In the genomic region with DNA sequence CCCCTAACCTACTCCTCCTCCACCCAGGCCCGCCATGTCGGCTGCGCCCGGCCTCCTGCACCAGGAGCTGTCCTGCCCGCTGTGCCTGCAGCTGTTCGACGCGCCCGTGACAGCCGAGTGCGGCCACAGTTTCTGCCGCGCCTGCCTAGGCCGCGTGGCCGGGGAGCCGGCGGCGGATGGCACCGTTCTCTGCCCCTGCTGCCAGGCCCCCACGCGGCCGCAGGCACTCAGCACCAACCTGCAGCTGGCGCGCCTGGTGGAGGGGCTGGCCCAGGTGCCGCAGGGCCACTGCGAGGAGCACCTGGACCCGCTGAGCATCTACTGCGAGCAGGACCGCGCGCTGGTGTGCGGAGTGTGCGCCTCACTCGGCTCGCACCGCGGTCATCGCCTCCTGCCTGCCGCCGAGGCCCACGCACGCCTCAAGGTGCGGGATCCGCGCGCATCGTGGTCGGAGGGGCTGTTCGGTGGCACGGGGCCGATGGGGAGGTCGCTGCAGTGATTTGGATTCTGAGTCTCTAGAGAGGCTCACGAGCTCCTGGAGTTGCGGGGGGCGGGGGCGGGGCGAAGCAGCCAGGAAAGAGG, we compare ENCODE assay signal across 8 cellular contexts. TPM values are rescaled to one million over a fixed set of nuclear protein-coding genes. Genes with fewer than 3 reads are reported as not detected.
DNase-seq lines count a peak whose midpoint lies in the region; ATAC-seq and TF ChIP-seq lines count a peak whose summit lies in the region.

No MANE protein-coding gene starts in this region.

- H3K9me3 Mint-ChIP-seq in neural crest cell, result no peaks in the 10 kb centered on the region

- 9 to 13% methylated on average over 55 to 58 of the region's 58 CpGs for WGBS in esophagus, 2 donors

- H3K27ac Mint-ChIP-seq in neural crest cell (ENCODE audit: unreplicated experiment), result no peak overlapping the region

- H3K36me3 Mint-ChIP-seq in neural crest cell (ENCODE audit: low read depth), result no peaks in the 10 kb centered on the region

- H3K4me3 ChIP-seq in BJ (ENCODE audit: low read depth, low read length) (peak overlapping the region; percentile 43), esophagus (ENCODE audit: low read depth in 1 of 2, low read length in 2 of 2) (peak overlapping the region; percentile 22 to 25)

- ATAC-seq in HG03196 (IDR thresholded peaks at IDR 0.05; ENCODE audit: unreplicated experiment), result no peak
- ATAC-seq in GM21717 (IDR thresholded peaks at IDR 0.05; ENCODE audit: unreplicated experiment), result no peak

- DNase-seq in BJ (ENCODE audit: low read depth) (no peak), NCI-H510A treated with DMSO at 0.1 percent for 48 hours (lab: John Stamatoyannopoulos, UW) (peak; percentile 32), neural crest cell (ENCODE audit: low read depth, low spot score) (no peak)
- DNase-seq in activated CD8-positive, alpha-beta memory T cell treated with anti-CD3 and anti-CD28 coated beads for 24 hours, result no peak
- DNase-seq in stimulated activated CD4-positive, alpha-beta T cell treated with anti-CD3 and anti-CD28 coated beads, Interleukin-2, amount 100 ng/mL, for 48 hours, result no peak

- H3K27me3 ChIP-seq in BJ (ENCODE audit: control insufficient read depth, insufficient read depth, low read length), result peaks cover 27% of the 10 kb centered on the region
- H3K27me3 ChIP-seq in esophagus (ENCODE audit: control insufficient read depth in 1 of 2, insufficient read depth in 2 of 2, low read length in 2 of 2), result peaks cover 0 to 21% of the 10 kb centered on the region in 2 donors

- peaks cover 8% of the 10 kb centered on the region for H3K4me1 Mint-ChIP-seq in neural crest cell

- peak overlapping the region; percentile 78 for H3K4me3 Mint-ChIP-seq in neural crest cell

- H3K27me3 Mint-ChIP-seq in neural crest cell (ENCODE audit: low read depth), result peaks cover 90% of the 10 kb centered on the region

- TF ChIP-seq CTCF in BJ (IDR thresholded peaks at IDR 0.05; ENCODE audit: insufficient read depth, low read depth, low read length) (peak; percentile 3; the same call in 1 of the 2 replicates), neural crest cell (conservative IDR thresholded peaks at IDR 0.05) (no peak)

- POLR2A ChIA-PET in BJ (lab: Charles Lee), result no interaction called here

- peaks cover 8 to 25% of the 10 kb centered on the region in 2 donors for H3K4me1 ChIP-seq in esophagus (ENCODE audit: control insufficient read depth in 2 of 2, insufficient read depth in 2 of 2, low read length in 1 of 2)

- H3K27ac ChIP-seq in esophagus (ENCODE audit: low read depth in 2 of 2, low read length in 1 of 2), result no peak overlapping the region

- H3K9me3 ChIP-seq in esophagus (ENCODE audit: control insufficient read depth in 2 of 2, insufficient read depth in 1 of 2, low read depth in 1 of 2, low read length in 1 of 2), result no peaks in the 10 kb centered on the region

- H3K36me3 ChIP-seq in BJ (ENCODE audit: control insufficient read depth, insufficient read depth, low read length) (no peaks in the 10 kb centered on the region), esophagus (ENCODE audit: control insufficient read depth in 2 of 2, insufficient read depth in 2 of 2, low read length in 1 of 2) (no peaks in the 10 kb centered on the region)

- CTCF ChIA-PET in BJ (lab: Yijun Ruan, JAX), result interaction anchor here (0.6 to 1.3 kb wide), 4 partner anchors 12 to 58 kb away, joined by 3 to 5 read pairs (median 3); no protein-coding TSS in a partner anchor

RNA-seq across cellular contexts. Expression of a gene that starts 0.9 kb away (rescaled TPM):
- polyA plus RNA-seq in BJ (2011; rRNA removed) (not detected in 2 replicates), esophagus (under 1 TPM; 0.02 to 0.04 TPM)
- not detected in 2 replicates for polyA minus RNA-seq in BJ (2011; rRNA and poly(A)+ RNA removed)
- total RNA-seq in neural crest cell, result 0.05 TPM in 1 of 2 replicates, not detected in the other

RNA-seq across cellular contexts. Expression of a gene that starts 2.1 kb away (rescaled TPM):
- polyA plus RNA-seq in BJ (2011; rRNA removed), result not detected in 2 replicates
- not detected in 2 replicates for polyA minus RNA-seq in BJ (2011; rRNA and poly(A)+ RNA removed)
- not detected for polyA plus RNA-seq in esophagus
- total RNA-seq in neural crest cell, result not detected in 2 replicates

RNA-seq across cellular contexts. Expression of a gene that starts 12.2 kb away (rescaled TPM):
- 15.8 and 23.9 TPM in 2 replicates for polyA plus RNA-seq in BJ (2011; rRNA removed)
- 12.8 and 13.5 TPM in 2 replicates for polyA minus RNA-seq in BJ (2011; rRNA and poly(A)+ RNA removed)
- 10 to 100 TPM; 51.7 to 79.2 TPM for polyA plus RNA-seq in esophagus
- 1.7 and 3.3 TPM in 2 replicates for total RNA-seq in neural crest cell

RNA-seq across cellular contexts. Expression of a gene that starts 34.9 kb away (rescaled TPM):
- polyA plus RNA-seq in BJ (2011; rRNA removed) (109 and 113 TPM in 2 replicates), esophagus (100 to 1,000 TPM; 134 to 170 TPM)
- 98.8 and 103 TPM in 2 replicates for polyA minus RNA-seq in BJ (2011; rRNA and poly(A)+ RNA removed)
- total RNA-seq in neural crest cell, result 970 and 984 TPM in 2 replicates

RNA-seq across cellular contexts. Expression of a gene that starts 45.0 kb away (rescaled TPM):
- polyA plus RNA-seq in BJ (2011; rRNA removed) (not detected in 2 replicates), esophagus (under 1 TPM; 0.44 to 0.57 TPM)
- 0.38 TPM in 1 of 2 replicates, not detected in the other for polyA minus RNA-seq in BJ (2011; rRNA and poly(A)+ RNA removed)
- total RNA-seq in neural crest cell, result not detected in 2 replicates
